ENCODE assay signal across 9 cellular contexts in genomic region chr5:13866792-13867191, GRCh38.
DNase-seq lines count a peak whose midpoint lies in the region; ATAC-seq lines count a peak whose summit lies in the region.
"Had no signal": no experiment of that assay in that cellular context is flagged by ENCODE, and none has a peak within 500 bp of the region (broad histone marks: within the 10 kb centered on the region; RNA-seq: fewer than 3 reads in every experiment).

No MANE protein-coding gene starts in this region.

- no peak for ATAC-seq in HG02763 (IDR thresholded peaks at IDR 0.05; ENCODE audit: unreplicated experiment)
- no peak for ATAC-seq in GM21381 (IDR thresholded peaks at IDR 0.05; ENCODE audit: unreplicated experiment)
- ATAC-seq in HG02610 (IDR thresholded peaks at IDR 0.05; ENCODE audit: unreplicated experiment), result no peak

- H3K4me3 Mint-ChIP-seq in activated CD4-positive, alpha-beta memory T cell treated with anti-CD3 and anti-CD28 coated beads, Interleukin-2, amount 10 ng/mL, durations not matched to agents 7 days and 5 days, result no peak overlapping the region
- H3K4me3 Mint-ChIP-seq: T-helper 1 cell treated with Interleukin-12 subunit alpha and Interleukin-12 subunit beta and Interleukin-4 antibody, amounts not matched to agents 30 μg/mL and 1 μg/mL, for 36 hours had no signal

- H3K27ac Mint-ChIP-seq in activated CD4-positive, alpha-beta memory T cell treated with anti-CD3 and anti-CD28 coated beads, Interleukin-2, amount 10 ng/mL, durations not matched to agents 7 days and 5 days, result no peak overlapping the region
- H3K27ac Mint-ChIP-seq: T-helper 1 cell treated with Interleukin-12 subunit alpha and Interleukin-12 subunit beta and Interleukin-4 antibody, amounts not matched to agents 30 μg/mL and 1 μg/mL, for 36 hours had no signal

- POLR2A ChIA-PET in activated CD4-positive, alpha-beta memory T cell treated with anti-CD3 and anti-CD28 coated beads, Interleukin-2, amount 10 ng/mL, durations not matched to agents 7 days and 5 days (lab: Charles Lee), result no interaction called here

- H3K4me3 ChIP-seq in Jurkat, Clone E6-1 (ENCODE audit: low read length), result no peak overlapping the region

- no peaks in the 10 kb centered on the region for H3K36me3 Mint-ChIP-seq in activated CD4-positive, alpha-beta memory T cell treated with anti-CD3 and anti-CD28 coated beads, Interleukin-2, amount 10 ng/mL, durations not matched to agents 7 days and 5 days (ENCODE audit: low read depth)

- no peaks in the 10 kb centered on the region for H3K27me3 Mint-ChIP-seq in activated CD4-positive, alpha-beta memory T cell treated with anti-CD3 and anti-CD28 coated beads, Interleukin-2, amount 10 ng/mL, durations not matched to agents 7 days and 5 days

- CTCF ChIA-PET in activated CD4-positive, alpha-beta memory T cell treated with anti-CD3 and anti-CD28 coated beads, Interleukin-2, amount 10 ng/mL, durations not matched to agents 7 days and 5 days (lab: Charles Lee), result no interaction called here

- H3K9me3 Mint-ChIP-seq in activated CD4-positive, alpha-beta memory T cell treated with anti-CD3 and anti-CD28 coated beads, Interleukin-2, amount 10 ng/mL, durations not matched to agents 7 days and 5 days, result peaks cover 10% of the 10 kb centered on the region

- peak; percentile 47 for DNase-seq in EL
- DNase-seq in Jurkat, Clone E6-1 (ENCODE audit: low read depth, low spot score), result peak; percentile 19
- peak; percentile 16 for DNase-seq in activated CD4-positive, alpha-beta memory T cell treated with anti-CD3 and anti-CD28 coated beads, Interleukin-2, amount 10 ng/mL, durations not matched to agents 7 days and 5 days
- peak; percentile 88 for DNase-seq in left kidney (ENCODE audit: low read depth, low spot score)
- no peak for DNase-seq in Ammon's horn (ENCODE audit: low spot score)

- no peaks in the 10 kb centered on the region for H3K4me1 Mint-ChIP-seq in activated CD4-positive, alpha-beta memory T cell treated with anti-CD3 and anti-CD28 coated beads, Interleukin-2, amount 10 ng/mL, durations not matched to agents 7 days and 5 days
